ENCODE assay signal across 19 cellular contexts in genomic region chr6:31864818-31865204, GRCh38. TPM values are rescaled to one million over a fixed set of nuclear protein-coding genes. Genes with fewer than 3 reads are reported as not detected.
DNase-seq lines count a peak whose midpoint lies in the region; ATAC-seq and TF ChIP-seq lines count a peak whose summit lies in the region.
"Had no signal": no experiment of that assay in that cellular context is flagged by ENCODE, and none has a peak within 500 bp of the region (broad histone marks: within the 10 kb centered on the region; RNA-seq: fewer than 3 reads in every experiment).

No MANE protein-coding gene starts in this region.

- in situ Hi-C loops in IMR-90 (cut with MboI; ENCODE audit: low sequenced_read_pairs): no loop called here

- H3K4me3 ChIP-seq in DND-41 (ENCODE audit: low read depth in 1 of 2, low read length in 2 of 2): peak overlapping the region in 1 of 2 experiments; percentile 72; a peak in 1 of 4 replicates
- no peak overlapping the region for H3K4me3 ChIP-seq in IMR-90 (ENCODE audit: insufficient read depth, low read depth, low read length)
- no peak overlapping the region for H3K4me3 ChIP-seq in adipocyte (ENCODE audit: low read length)

- H2AK5ac ChIP-seq in IMR-90 (ENCODE audit: low read depth, low read length): no peak overlapping the region

- H2AFZ ChIP-seq in DND-41 (ENCODE audit: low read depth, low read length): no peak overlapping the region
- peak overlapping the region; percentile 34 for H2AFZ ChIP-seq in IMR-90 (replicated peaks; ENCODE audit: low read length, poor library complexity)

- no peaks in the 10 kb centered on the region for H3K27me3 Mint-ChIP-seq in neural crest cell (ENCODE audit: low read depth)
- peaks cover 5% of the 10 kb centered on the region for H3K27me3 Mint-ChIP-seq in activated T-helper 1 cell treated with anti-CD3 and anti-CD28 coated beads, Interleukin-12 subunit alpha, Interleukin-12 subunit beta, Interleukin-2, Interleukin-4 antibody, amounts not matched to agents 30 ng/mL and 10 ng/mL and 1 ng/mL, durations not matched to agents 14 hours and 24 hours and 36 hours (ENCODE audit: insufficient read depth)

- H2BK120ac ChIP-seq in IMR-90 (ENCODE audit: low read depth, low read length): no peak overlapping the region

- H4K20me1 ChIP-seq in DND-41 (ENCODE audit: insufficient read depth, low read length) (no peaks in the 10 kb centered on the region), IMR-90 (ENCODE audit: insufficient read depth, low read length) (no peaks in the 10 kb centered on the region)

- ATAC-seq in DND-41 (ENCODE audit: insufficient read depth, low read depth): no peak
- ATAC-seq in IMR-90 (ENCODE audit: low read depth): no peak
- no peak for ATAC-seq in HG03469 (IDR thresholded peaks at IDR 0.05; ENCODE audit: unreplicated experiment)
- ATAC-seq in GM19467 (IDR thresholded peaks at IDR 0.05; ENCODE audit: unreplicated experiment): no peak
- ATAC-seq: left ventricle myocardium superior, SK-N-SH treated with all-trans-retinoic acid at 6 μM for 48 hours had no signal

- H3K56ac ChIP-seq in IMR-90 (ENCODE audit: extremely low read depth, insufficient read depth, low read length): no peak overlapping the region

- no peak overlapping the region for H3K27ac Mint-ChIP-seq in neural crest cell (ENCODE audit: unreplicated experiment)
- no peak overlapping the region for H3K27ac Mint-ChIP-seq in activated T-helper 1 cell treated with anti-CD3 and anti-CD28 coated beads, Interleukin-12 subunit alpha, Interleukin-12 subunit beta, Interleukin-2, Interleukin-4 antibody, amounts not matched to agents 30 ng/mL and 10 ng/mL and 1 ng/mL, durations not matched to agents 14 hours and 24 hours and 36 hours

- no peak overlapping the region for H3K18ac ChIP-seq in IMR-90 (ENCODE audit: low read depth, low read length)

- H3K4me3 Mint-ChIP-seq in neural crest cell: peak overlapping the region; percentile 97
- no peak overlapping the region for H3K4me3 Mint-ChIP-seq in activated T-helper 1 cell treated with anti-CD3 and anti-CD28 coated beads, Interleukin-12 subunit alpha, Interleukin-12 subunit beta, Interleukin-2, Interleukin-4 antibody, amounts not matched to agents 30 ng/mL and 10 ng/mL and 1 ng/mL, durations not matched to agents 14 hours and 24 hours and 36 hours

- intact Hi-C loops in IMR-90 (cut with micrococcal nuclease): no loop called here
- intact Hi-C loops in activated T-helper 1 cell treated with anti-CD3 and anti-CD28 coated beads, Interleukin-12 subunit alpha, Interleukin-12 subunit beta, Interleukin-2, Interleukin-4 antibody, amounts not matched to agents 30 ng/mL and 10 ng/mL and 1 ng/mL, durations not matched to agents 14 hours and 24 hours and 36 hours (cut with micrococcal nuclease): loop anchor here (10.0 kb wide), 1 partner anchor 1250 kb away; the partner anchor contains the start of genes MRPS18B and PPP1R10

- H2BK20ac ChIP-seq in IMR-90 (ENCODE audit: low read depth, low read length): no peak overlapping the region

- dilution Hi-C loops in IMR-90 (cut with HindIII; ENCODE audit: low sequenced_read_pairs, unreplicated experiment): no loop called here

- H3K4me2 ChIP-seq in DND-41 (ENCODE audit: insufficient read depth, low read length): peak overlapping the region; percentile 80
- H3K4me2 ChIP-seq in IMR-90 (ENCODE audit: low read depth, low read length): no peak overlapping the region

- H3K9ac ChIP-seq in DND-41 (ENCODE audit: low read depth, low read length) (peak overlapping the region; percentile 66; the same call in 1 of the 2 replicates), IMR-90 (ENCODE audit: low read depth, low read length) (no peak overlapping the region), adipocyte (ENCODE audit: low read length) (peak overlapping the region; percentile 76)

- peaks cover 7 to 20% of the 10 kb centered on the region in 2 experiments; a peak in 2 of 4 replicates for H3K79me1 ChIP-seq in IMR-90 (ENCODE audit: low read depth in 1 of 2, low read length in 2 of 2)

- H3K4me1 ChIP-seq in DND-41 (ENCODE audit: insufficient read depth, low read length) (peaks cover 34% of the 10 kb centered on the region), IMR-90 (ENCODE audit: control insufficient read depth, insufficient read depth, low read length) (peaks cover 4% of the 10 kb centered on the region), adipocyte (ENCODE audit: control insufficient read depth, insufficient read depth, low read length) (peaks cover 14% of the 10 kb centered on the region)

- H4K5ac ChIP-seq in IMR-90 (ENCODE audit: low read depth, low read length): no peak overlapping the region

- no peak overlapping the region for H2BK15ac ChIP-seq in IMR-90 (ENCODE audit: low read depth, low read length)

- H3K23ac ChIP-seq in IMR-90 (ENCODE audit: low read depth, low read length): no peak overlapping the region

- TF ChIP-seq RAD21 in IMR-90 (IDR thresholded peaks at IDR 0.05; ENCODE audit: low read length): no peak

- TF ChIP-seq CTCF in DND-41 (IDR thresholded peaks at IDR 0.05; ENCODE audit: borderline replicate concordance, extremely low read depth, low read length, poor library complexity, severe bottlenecking): no peak
- no peak for TF ChIP-seq CTCF in IMR-90 (conservative IDR thresholded peaks at IDR 0.05; ENCODE audit: low read depth, low read length)
- TF ChIP-seq CTCF in neural crest cell (conservative IDR thresholded peaks at IDR 0.05): no peak

- no peaks in the 10 kb centered on the region for H3K9me1 ChIP-seq in IMR-90 (ENCODE audit: insufficient read depth, low read length)

- H3K27ac ChIP-seq in DND-41 (ENCODE audit: low read length) (no peak overlapping the region), IMR-90 (ENCODE audit: insufficient read depth, low read length) (no peak overlapping the region)

- H3K9me3 ChIP-seq in DND-41 (ENCODE audit: insufficient read depth, low read length, severe bottlenecking) (no peaks in the 10 kb centered on the region), IMR-90 (ENCODE audit: control insufficient read depth, insufficient read depth, low read length) (no peaks in the 10 kb centered on the region), adipocyte (ENCODE audit: control insufficient read depth, low read length) (no peaks in the 10 kb centered on the region)

- POLR2A ChIA-PET in IMR-90 (lab: Charles Lee; ENCODE audit: unreplicated experiment): no interaction called here

- H3K27me3 ChIP-seq in DND-41 (ENCODE audit: insufficient read depth, low read length, poor library complexity) (no peaks in the 10 kb centered on the region), IMR-90 (ENCODE audit: control insufficient read depth, insufficient read depth, low read length) (no peaks in the 10 kb centered on the region), adipocyte (replicated peaks; ENCODE audit: control insufficient read depth, insufficient read depth, low read length) (peaks cover 7% of the 10 kb centered on the region)

- H2BK5ac ChIP-seq in IMR-90 (ENCODE audit: low read depth, low read length, poor library complexity, severe bottlenecking): no peak overlapping the region

- H2AK9ac ChIP-seq in IMR-90 (replicated peaks; ENCODE audit: low read depth, low read length, poor library complexity): peak overlapping the region; percentile 83

- H3K4ac ChIP-seq in IMR-90 (ENCODE audit: low read depth, low read length): no peak overlapping the region

- no TSS peak for BruUV-seq in IMR-90 (replicated peaks; lab: Mats Ljungman, UMichigan)

- DNase-seq in DND-41 (no peak), IMR-90 (no peak), adipocyte (ENCODE audit: low read depth) (no peak), neural crest cell (ENCODE audit: low read depth, low spot score) (no peak), HT-29 (ENCODE audit: low spot score) (no peak)
- DNase-seq in activated T-helper 1 cell treated with anti-CD3 and anti-CD28 coated beads, Interleukin-12 subunit alpha, Interleukin-12 subunit beta, Interleukin-2, Interleukin-4 antibody, amounts not matched to agents 30 ng/mL and 10 ng/mL and 1 ng/mL, durations not matched to agents 14 hours and 24 hours and 36 hours (ENCODE audit: low spot score): no peak
- DNase-seq: activated CD4-positive, alpha-beta T cell treated with anti-CD3 and anti-CD28 coated beads for 4 hours; C1 segment of cervical spinal cord; DMS 273 treated with DMSO at 0.1 percent for 48 hours; head of caudate nucleus; HFFc6; left ventricle myocardium superior; MV-4-11; NCI-H1694 treated with DMSO at 0.1 percent for 48 hours had no signal

- H3K36me3 ChIP-seq in DND-41 (ENCODE audit: insufficient read depth, low read length) (peaks cover 9% of the 10 kb centered on the region), IMR-90 (ENCODE audit: control insufficient read depth, insufficient read depth, low read length) (peaks cover 11% of the 10 kb centered on the region; the same call in 1 of the 2 replicates), adipocyte (ENCODE audit: control insufficient read depth, insufficient read depth, low read length, severe bottlenecking) (peaks cover 15% of the 10 kb centered on the region)

- peaks cover 37% of the 10 kb centered on the region for H3K4me1 Mint-ChIP-seq in neural crest cell
- H3K4me1 Mint-ChIP-seq in activated T-helper 1 cell treated with anti-CD3 and anti-CD28 coated beads, Interleukin-12 subunit alpha, Interleukin-12 subunit beta, Interleukin-2, Interleukin-4 antibody, amounts not matched to agents 30 ng/mL and 10 ng/mL and 1 ng/mL, durations not matched to agents 14 hours and 24 hours and 36 hours (ENCODE audit: low read depth): peaks cover 37% of the 10 kb centered on the region

- peaks cover 11% of the 10 kb centered on the region for H3K79me2 ChIP-seq in DND-41 (ENCODE audit: insufficient read depth, low read length)

- H3K14ac ChIP-seq in IMR-90 (replicated peaks; ENCODE audit: low read depth, low read length): no peak overlapping the region

- H3K36me3 Mint-ChIP-seq in neural crest cell (ENCODE audit: low read depth): peaks cover 7% of the 10 kb centered on the region
- peaks cover 3% of the 10 kb centered on the region for H3K36me3 Mint-ChIP-seq in activated T-helper 1 cell treated with anti-CD3 and anti-CD28 coated beads, Interleukin-12 subunit alpha, Interleukin-12 subunit beta, Interleukin-2, Interleukin-4 antibody, amounts not matched to agents 30 ng/mL and 10 ng/mL and 1 ng/mL, durations not matched to agents 14 hours and 24 hours and 36 hours (ENCODE audit: low read depth)

- H3K9me3 Mint-ChIP-seq in neural crest cell: no peaks in the 10 kb centered on the region
- no peaks in the 10 kb centered on the region for H3K9me3 Mint-ChIP-seq in activated T-helper 1 cell treated with anti-CD3 and anti-CD28 coated beads, Interleukin-12 subunit alpha, Interleukin-12 subunit beta, Interleukin-2, Interleukin-4 antibody, amounts not matched to agents 30 ng/mL and 10 ng/mL and 1 ng/mL, durations not matched to agents 14 hours and 24 hours and 36 hours
- H3K9me3 Mint-ChIP-seq: HFFc6 had no signal

- TF ChIP-seq POLR2A in IMR-90 (IDR thresholded peaks at IDR 0.05; ENCODE audit: low read depth, low read length): no peak

- no peak overlapping the region for H4K91ac ChIP-seq in IMR-90 (ENCODE audit: insufficient read depth, low read depth, low read length)

- 74% methylated on average over 3 of the region's 8 CpGs; no CpG with 5 or more reads in 1 of the 2 experiments for WGBS in IMR-90 (ENCODE audit: extremely low coverage in 2 of 2, insufficient read length in 1 of 2), 2 experiments

- no peak overlapping the region for H4K8ac ChIP-seq in IMR-90 (ENCODE audit: low read depth in 2 of 2, low read length in 2 of 2)

- CTCF ChIA-PET in IMR-90 (lab: Yijun Ruan, JAX): no interaction called here

RNA-seq across cellular contexts. Expression of gene NEU1, which starts 2.2 kb away (rescaled TPM):
- 23.6 and 28.5 TPM in 2 replicates for total RNA-seq in IMR-90 (2012; rRNA removed)
- 36.2 and 37.3 TPM in 2 replicates for polyA plus RNA-seq in IMR-90 (2012; rRNA removed)
- polyA plus RNA-seq in IMR-90 (2012; cell fraction: cytosol; rRNA removed): 32.0 and 40.9 TPM in 2 replicates
- 19.7 and 24.8 TPM in 2 replicates for polyA plus RNA-seq in IMR-90 (2012; cell fraction: nucleus; rRNA removed; ENCODE audit: low replicate concordance)
- total RNA-seq in neural crest cell: 46.3 and 49.9 TPM in 2 replicates
- total RNA-seq in HT-29 (2014; rRNA removed; shearing (Covaris generic)): 82.3 and 87.1 TPM in 2 replicates
- total RNA-seq in activated T-helper 1 cell treated with anti-CD3 and anti-CD28 coated beads, Interleukin-12 subunit alpha, Interleukin-12 subunit beta, Interleukin-2, Interleukin-4 antibody, amounts not matched to agents 30 ng/mL and 10 ng/mL and 1 ng/mL, durations not matched to agents 14 hours and 24 hours and 36 hours: 22.1 and 24.3 TPM in 2 replicates

RNA-seq across cellular contexts. Expression of gene SLC44A4, which starts 14.0 kb away (rescaled TPM):
- total RNA-seq in IMR-90 (2012; rRNA removed) (0.36 TPM in 1 of 2 replicates, not detected in the other), neural crest cell (0.32 and 0.84 TPM in 2 replicates)
- polyA plus RNA-seq in IMR-90 (2012; rRNA removed): 0.14 and 0.19 TPM in 2 replicates
- polyA plus RNA-seq in IMR-90 (2012; cell fraction: cytosol; rRNA removed): 0.26 and 0.84 TPM in 2 replicates
- polyA plus RNA-seq in IMR-90 (2012; cell fraction: nucleus; rRNA removed; ENCODE audit: low replicate concordance): 0.23 and 0.28 TPM in 2 replicates
- total RNA-seq in HT-29 (2014; rRNA removed; shearing (Covaris generic)): 101 and 124 TPM in 2 replicates
- total RNA-seq in activated T-helper 1 cell treated with anti-CD3 and anti-CD28 coated beads, Interleukin-12 subunit alpha, Interleukin-12 subunit beta, Interleukin-2, Interleukin-4 antibody, amounts not matched to agents 30 ng/mL and 10 ng/mL and 1 ng/mL, durations not matched to agents 14 hours and 24 hours and 36 hours: 0.12 TPM in 1 of 2 replicates, not detected in the other
- total RNA-seq: chondrocyte, left ventricle myocardium superior, RPMI7951 had no signal

RNA-seq across cellular contexts. Expression of gene EHMT2, which starts 32.7 kb away (rescaled TPM):
- total RNA-seq in IMR-90 (2012; rRNA removed) (36.4 and 38.0 TPM in 2 replicates), neural crest cell (202 and 205 TPM in 2 replicates)
- 47.7 and 51.2 TPM in 2 replicates for polyA plus RNA-seq in IMR-90 (2012; rRNA removed)
- 31.6 and 49.6 TPM in 2 replicates for polyA plus RNA-seq in IMR-90 (2012; cell fraction: cytosol; rRNA removed)
- 155 and 310 TPM in 2 replicates for polyA plus RNA-seq in IMR-90 (2012; cell fraction: nucleus; rRNA removed; ENCODE audit: low replicate concordance)
- 85.9 and 98.5 TPM in 2 replicates for total RNA-seq in HT-29 (2014; rRNA removed; shearing (Covaris generic))
- 75.9 and 80.4 TPM in 2 replicates for total RNA-seq in activated T-helper 1 cell treated with anti-CD3 and anti-CD28 coated beads, Interleukin-12 subunit alpha, Interleukin-12 subunit beta, Interleukin-2, Interleukin-4 antibody, amounts not matched to agents 30 ng/mL and 10 ng/mL and 1 ng/mL, durations not matched to agents 14 hours and 24 hours and 36 hours

RNA-seq across cellular contexts. Expression of gene ZBTB12, which starts 37.1 kb away (rescaled TPM):
- total RNA-seq in IMR-90 (2012; rRNA removed) (2.0 and 2.5 TPM in 2 replicates), neural crest cell (60.8 and 61.1 TPM in 2 replicates)
- polyA plus RNA-seq in IMR-90 (2012; rRNA removed): 8.1 and 8.5 TPM in 2 replicates
- polyA plus RNA-seq in IMR-90 (2012; cell fraction: cytosol; rRNA removed): 2.5 and 4.5 TPM in 2 replicates
- 2.0 and 2.9 TPM in 2 replicates for polyA plus RNA-seq in IMR-90 (2012; cell fraction: nucleus; rRNA removed; ENCODE audit: low replicate concordance)
- 12.6 and 13.6 TPM in 2 replicates for total RNA-seq in HT-29 (2014; rRNA removed; shearing (Covaris generic))
- total RNA-seq in activated T-helper 1 cell treated with anti-CD3 and anti-CD28 coated beads, Interleukin-12 subunit alpha, Interleukin-12 subunit beta, Interleukin-2, Interleukin-4 antibody, amounts not matched to agents 30 ng/mL and 10 ng/mL and 1 ng/mL, durations not matched to agents 14 hours and 24 hours and 36 hours: 4.6 and 5.1 TPM in 2 replicates

RNA-seq across cellular contexts. Expression of gene HSPA1B, which starts 37.3 kb away (rescaled TPM):
- total RNA-seq in IMR-90 (2012; rRNA removed) (93.6 and 118 TPM in 2 replicates), neural crest cell (78.5 and 82.5 TPM in 2 replicates)
- polyA plus RNA-seq in IMR-90 (2012; rRNA removed): 59.4 and 61.1 TPM in 2 replicates
- polyA plus RNA-seq in IMR-90 (2012; cell fraction: cytosol; rRNA removed): 37.3 and 63.5 TPM in 2 replicates
- polyA plus RNA-seq in IMR-90 (2012; cell fraction: nucleus; rRNA removed; ENCODE audit: low replicate concordance): 23.4 and 49.3 TPM in 2 replicates
- 655 TPM in 2 replicates for total RNA-seq in HT-29 (2014; rRNA removed; shearing (Covaris generic))
- total RNA-seq in activated T-helper 1 cell treated with anti-CD3 and anti-CD28 coated beads, Interleukin-12 subunit alpha, Interleukin-12 subunit beta, Interleukin-2, Interleukin-4 antibody, amounts not matched to agents 30 ng/mL and 10 ng/mL and 1 ng/mL, durations not matched to agents 14 hours and 24 hours and 36 hours: 152 and 155 TPM in 2 replicates

Comparison
In these comparisons a context has a peak if more than half of its experiments do, and no peak if none do; other contexts are left out.
1. RNA of gene SLC44A4, which starts 14.0 kb away (total RNA-seq): 101 to 124 TPM in HT-29; 0.32 to 0.84 TPM in neural crest cell, 0.36 TPM in IMR-90 and 0.12 TPM in activated T-helper 1 cell treated with anti-CD3 and anti-CD28 coated beads, Interleukin-12 subunit alpha, Interleukin-12 subunit beta, Interleukin-2, Interleukin-4 antibody, amounts not matched to agents 30 ng/mL and 10 ng/mL and 1 ng/mL, durations not matched to agents 14 hours and 24 hours and 36 hours; every median in the first group is over 10 times any median in the second.